In genomic region chrX:115898382-115899001, GRCh38 we compare ENCODE assay signal across 1 cellular context.
TF ChIP-seq lines count a peak whose summit lies in the region.

No MANE protein-coding gene starts in this region.

TF ChIP-seq in H1, 55 proteins besides CTCF, POLR2A, EP300 and RAD21 (continued from another document):
- TF ChIP-seq, protein P1, sequence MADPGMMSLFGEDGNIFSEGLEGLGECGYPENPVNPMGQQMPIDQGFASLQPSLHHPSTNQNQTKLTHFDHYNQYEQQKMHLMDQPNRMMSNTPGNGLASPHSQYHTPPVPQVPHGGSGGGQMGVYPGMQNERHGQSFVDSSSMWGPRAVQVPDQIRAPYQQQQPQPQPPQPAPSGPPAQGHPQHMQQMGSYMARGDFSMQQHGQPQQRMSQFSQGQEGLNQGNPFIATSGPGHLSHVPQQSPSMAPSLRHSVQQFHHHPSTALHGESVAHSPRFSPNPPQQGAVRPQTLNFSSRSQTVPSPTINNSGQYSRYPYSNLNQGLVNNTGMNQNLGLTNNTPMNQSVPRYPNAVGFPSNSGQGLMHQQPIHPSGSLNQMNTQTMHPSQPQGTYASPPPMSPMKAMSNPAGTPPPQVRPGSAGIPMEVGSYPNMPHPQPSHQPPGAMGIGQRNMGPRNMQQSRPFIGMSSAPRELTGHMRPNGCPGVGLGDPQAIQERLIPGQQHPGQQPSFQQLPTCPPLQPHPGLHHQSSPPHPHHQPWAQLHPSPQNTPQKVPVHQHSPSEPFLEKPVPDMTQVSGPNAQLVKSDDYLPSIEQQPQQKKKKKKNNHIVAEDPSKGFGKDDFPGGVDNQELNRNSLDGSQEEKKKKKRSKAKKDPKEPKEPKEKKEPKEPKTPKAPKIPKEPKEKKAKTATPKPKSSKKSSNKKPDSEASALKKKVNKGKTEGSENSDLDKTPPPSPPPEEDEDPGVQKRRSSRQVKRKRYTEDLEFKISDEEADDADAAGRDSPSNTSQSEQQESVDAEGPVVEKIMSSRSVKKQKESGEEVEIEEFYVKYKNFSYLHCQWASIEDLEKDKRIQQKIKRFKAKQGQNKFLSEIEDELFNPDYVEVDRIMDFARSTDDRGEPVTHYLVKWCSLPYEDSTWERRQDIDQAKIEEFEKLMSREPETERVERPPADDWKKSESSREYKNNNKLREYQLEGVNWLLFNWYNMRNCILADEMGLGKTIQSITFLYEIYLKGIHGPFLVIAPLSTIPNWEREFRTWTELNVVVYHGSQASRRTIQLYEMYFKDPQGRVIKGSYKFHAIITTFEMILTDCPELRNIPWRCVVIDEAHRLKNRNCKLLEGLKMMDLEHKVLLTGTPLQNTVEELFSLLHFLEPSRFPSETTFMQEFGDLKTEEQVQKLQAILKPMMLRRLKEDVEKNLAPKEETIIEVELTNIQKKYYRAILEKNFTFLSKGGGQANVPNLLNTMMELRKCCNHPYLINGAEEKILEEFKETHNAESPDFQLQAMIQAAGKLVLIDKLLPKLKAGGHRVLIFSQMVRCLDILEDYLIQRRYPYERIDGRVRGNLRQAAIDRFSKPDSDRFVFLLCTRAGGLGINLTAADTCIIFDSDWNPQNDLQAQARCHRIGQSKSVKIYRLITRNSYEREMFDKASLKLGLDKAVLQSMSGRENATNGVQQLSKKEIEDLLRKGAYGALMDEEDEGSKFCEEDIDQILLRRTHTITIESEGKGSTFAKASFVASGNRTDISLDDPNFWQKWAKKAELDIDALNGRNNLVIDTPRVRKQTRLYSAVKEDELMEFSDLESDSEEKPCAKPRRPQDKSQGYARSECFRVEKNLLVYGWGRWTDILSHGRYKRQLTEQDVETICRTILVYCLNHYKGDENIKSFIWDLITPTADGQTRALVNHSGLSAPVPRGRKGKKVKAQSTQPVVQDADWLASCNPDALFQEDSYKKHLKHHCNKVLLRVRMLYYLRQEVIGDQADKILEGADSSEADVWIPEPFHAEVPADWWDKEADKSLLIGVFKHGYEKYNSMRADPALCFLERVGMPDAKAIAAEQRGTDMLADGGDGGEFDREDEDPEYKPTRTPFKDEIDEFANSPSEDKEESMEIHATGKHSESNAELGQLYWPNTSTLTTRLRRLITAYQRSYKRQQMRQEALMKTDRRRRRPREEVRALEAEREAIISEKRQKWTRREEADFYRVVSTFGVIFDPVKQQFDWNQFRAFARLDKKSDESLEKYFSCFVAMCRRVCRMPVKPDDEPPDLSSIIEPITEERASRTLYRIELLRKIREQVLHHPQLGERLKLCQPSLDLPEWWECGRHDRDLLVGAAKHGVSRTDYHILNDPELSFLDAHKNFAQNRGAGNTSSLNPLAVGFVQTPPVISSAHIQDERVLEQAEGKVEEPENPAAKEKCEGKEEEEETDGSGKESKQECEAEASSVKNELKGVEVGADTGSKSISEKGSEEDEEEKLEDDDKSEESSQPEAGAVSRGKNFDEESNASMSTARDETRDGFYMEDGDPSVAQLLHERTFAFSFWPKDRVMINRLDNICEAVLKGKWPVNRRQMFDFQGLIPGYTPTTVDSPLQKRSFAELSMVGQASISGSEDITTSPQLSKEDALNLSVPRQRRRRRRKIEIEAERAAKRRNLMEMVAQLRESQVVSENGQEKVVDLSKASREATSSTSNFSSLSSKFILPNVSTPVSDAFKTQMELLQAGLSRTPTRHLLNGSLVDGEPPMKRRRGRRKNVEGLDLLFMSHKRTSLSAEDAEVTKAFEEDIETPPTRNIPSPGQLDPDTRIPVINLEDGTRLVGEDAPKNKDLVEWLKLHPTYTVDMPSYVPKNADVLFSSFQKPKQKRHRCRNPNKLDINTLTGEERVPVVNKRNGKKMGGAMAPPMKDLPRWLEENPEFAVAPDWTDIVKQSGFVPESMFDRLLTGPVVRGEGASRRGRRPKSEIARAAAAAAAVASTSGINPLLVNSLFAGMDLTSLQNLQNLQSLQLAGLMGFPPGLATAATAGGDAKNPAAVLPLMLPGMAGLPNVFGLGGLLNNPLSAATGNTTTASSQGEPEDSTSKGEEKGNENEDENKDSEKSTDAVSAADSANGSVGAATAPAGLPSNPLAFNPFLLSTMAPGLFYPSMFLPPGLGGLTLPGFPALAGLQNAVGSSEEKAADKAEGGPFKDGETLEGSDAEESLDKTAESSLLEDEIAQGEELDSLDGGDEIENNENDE (IDR thresholded peaks at IDR 0.05; ENCODE audit: insufficient replicate concordance, low read length): no peak
